ENCODE assay signal across 13 cellular contexts in genomic region chr17:82396601-82397435, GRCh38. TPM values are rescaled to one million over a fixed set of nuclear protein-coding genes. Genes with fewer than 3 reads are reported as not detected.
DNase-seq lines count a peak whose midpoint lies in the region; ATAC-seq and TF ChIP-seq lines count a peak whose summit lies in the region.
"Had no signal": no experiment of that assay in that cellular context is flagged by ENCODE, and none has a peak within 500 bp of the region (broad histone marks: within the 10 kb centered on the region; RNA-seq: fewer than 3 reads in every experiment).

No MANE protein-coding gene starts in this region.

- DNase-seq in MV-4-11 (lab: John Stamatoyannopoulos, UW), result peak; percentile 32
- DNase-seq in sciatic nerve (ENCODE audit: low spot score), result no peak
- no peak for DNase-seq in SKM-1 (lab: John Stamatoyannopoulos, UW; ENCODE audit: unreplicated experiment)
- DNase-seq in activated T-cell treated with anti-CD3 and anti-CD28 coated beads, Interleukin-2, amount 50 U/mL, for 1 hour, result no peak
- no peak for DNase-seq in GM13977 (ENCODE audit: low spot score)
- DNase-seq: DMS 273 treated with DMSO at 0.1 percent for 48 hours, KBM-7, NCI-H226 had no signal

- H3K9me3 ChIP-seq in BLaER1 treated with 17β-estradiol and CSF1 and Interleukin-3, amounts not matched to agents 10 nM and 100 nM (replicated peaks in 1 of 11), result no peaks in the 10 kb centered on the region

- peaks cover 76% of the 10 kb centered on the region for H3K36me3 Mint-ChIP-seq in dendritic cell treated with granulocyte-macrophage colony-stimulating factor and Interleukin-4, amounts not matched to agents 40 ng/mL and 50 ng/mL, for 4 days (ENCODE audit: low read depth)

- peaks cover 37 to 68% (median 57%) of the 10 kb centered on the region in 11 experiments for H3K27me3 ChIP-seq in BLaER1 treated with 17β-estradiol and CSF1 and Interleukin-3, amounts not matched to agents 10 nM and 100 nM

- ATAC-seq in sciatic nerve (peak; percentile 68), HG03039 (IDR thresholded peaks at IDR 0.05; ENCODE audit: unreplicated experiment) (no peak)

- peak overlapping the region; percentile 14 for H3K27ac Mint-ChIP-seq in dendritic cell treated with granulocyte-macrophage colony-stimulating factor and Interleukin-4, amounts not matched to agents 40 ng/mL and 50 ng/mL, for 4 days

- no peak for TF ChIP-seq CTCF in GM13977 (IDR thresholded peaks at IDR 0.05; ENCODE audit: extremely low read depth, insufficient read depth, missing control alignments)

- H4K20me1 ChIP-seq in BLaER1 treated with 17β-estradiol and CSF1 and Interleukin-3, amounts not matched to agents 10 nM and 100 nM, result peaks cover 10 to 86% (median 68%) of the 10 kb centered on the region in 11 experiments; a peak in 20 of 22 replicates

- H3K36me3 ChIP-seq in BLaER1 treated with 17β-estradiol and CSF1 and Interleukin-3, amounts not matched to agents 10 nM and 100 nM, result peaks cover 6 to 29% (median 13%) of the 10 kb centered on the region in 11 experiments; a peak in 17 of 22 replicates

- peaks cover 35% of the 10 kb centered on the region for H3K4me1 Mint-ChIP-seq in dendritic cell treated with granulocyte-macrophage colony-stimulating factor and Interleukin-4, amounts not matched to agents 40 ng/mL and 50 ng/mL, for 4 days (ENCODE audit: low read depth)

- H3K4me3 Mint-ChIP-seq in dendritic cell treated with granulocyte-macrophage colony-stimulating factor and Interleukin-4, amounts not matched to agents 40 ng/mL and 50 ng/mL, for 4 days, result no peak overlapping the region

- H3K27me3 Mint-ChIP-seq in dendritic cell treated with granulocyte-macrophage colony-stimulating factor and Interleukin-4, amounts not matched to agents 40 ng/mL and 50 ng/mL, for 4 days, result peaks cover 3% of the 10 kb centered on the region

- no peak overlapping the region for H3K9ac ChIP-seq in BLaER1 treated with 17β-estradiol and CSF1 and Interleukin-3, amounts not matched to agents 10 nM and 100 nM

- no peak overlapping the region for H3K4me3 ChIP-seq in BLaER1 treated with 17β-estradiol and CSF1 and Interleukin-3, amounts not matched to agents 10 nM and 100 nM

- intact Hi-C loops in dendritic cell treated with granulocyte-macrophage colony-stimulating factor and Interleukin-4, amounts not matched to agents 40 ng/mL and 50 ng/mL, for 4 days (cut with micrococcal nuclease), result no loop called here
- intact Hi-C loops in sciatic nerve (cut with DNase I), result no loop called here

- H3K27ac ChIP-seq in BLaER1 treated with 17β-estradiol and CSF1 and Interleukin-3, amounts not matched to agents 10 nM and 100 nM, result no peak overlapping the region

- in situ Hi-C loops in GM13977 (cut with MboI; ENCODE audit: low pct_unique_long_range_greater_than_20kb, low sequenced_read_pairs, unreplicated experiment), result no loop called here

- no peaks in the 10 kb centered on the region for H3K9me3 Mint-ChIP-seq in dendritic cell treated with granulocyte-macrophage colony-stimulating factor and Interleukin-4, amounts not matched to agents 40 ng/mL and 50 ng/mL, for 4 days

- peaks cover 48 to 69% (median 63%) of the 10 kb centered on the region in 10 experiments for H3K4me1 ChIP-seq in BLaER1 treated with 17β-estradiol and CSF1 and Interleukin-3, amounts not matched to agents 10 nM and 100 nM

- peak overlapping the region in 7 of 11 experiments; percentile 26 to 47 (median 34); a peak in 11 of 22 replicates for H3K4me2 ChIP-seq in BLaER1 treated with 17β-estradiol and CSF1 and Interleukin-3, amounts not matched to agents 10 nM and 100 nM

RNA-seq across cellular contexts. Expression of gene HEXD, which starts 21.3 kb away (rescaled TPM):
- total RNA-seq in sciatic nerve, result 43.2 TPM

RNA-seq across cellular contexts. Expression of gene OGFOD3, which starts 21.6 kb away (rescaled TPM):
- 23.5 TPM for total RNA-seq in sciatic nerve

RNA-seq across cellular contexts. Expression of gene UTS2R, which starts 25.3 kb away (rescaled TPM):
- not detected for total RNA-seq in sciatic nerve
- total RNA-seq: esophagus mucosa, lower leg skin had no signal

RNA-seq across cellular contexts. Expression of gene TEX19, which starts 37.8 kb away (rescaled TPM):
- not detected for total RNA-seq in sciatic nerve
- total RNA-seq: esophagus mucosa, lower leg skin had no signal

RNA-seq across cellular contexts. Expression of gene CYBC1, which starts 53.7 kb away (rescaled TPM):
- 94.5 TPM for total RNA-seq in sciatic nerve
